In genomic region chr16:53999841-54000240, GRCh38 we compare ENCODE assay signal across 25 cellular contexts.
A peak's percentile ranks its signal among the peaks of the same experiment; 100 is the strongest.
DNase-seq lines count a peak whose midpoint lies in the region; TF ChIP-seq lines count a peak whose summit lies in the region.
"Had no signal": no experiment of that assay in that cellular context is flagged by ENCODE, and none has a peak within 500 bp of the region (broad histone marks: within the 10 kb centered on the region; RNA-seq: fewer than 3 reads in every experiment).

No MANE protein-coding gene starts in this region.

- no peaks in the 10 kb centered on the region for H3K4me1 Mint-ChIP-seq in activated T-helper 2 cell treated with anti-CD3 and anti-CD28 coated beads, Interferon-gamma antibody, Interleukin-2, Interleukin-4, amounts not matched to agents 10 μg/mL and 5 μg/mL and 100 μg/mL, durations not matched to agents 14 hours and 24 hours and 36 hours (ENCODE audit: low read depth)
- H3K4me1 Mint-ChIP-seq: activated CD4-positive, alpha-beta memory T cell treated with anti-CD3 and anti-CD28 coated beads, Interleukin-2, amount 10 ng/mL, durations not matched to agents 7 days and 5 days; activated naive CD8-positive, alpha-beta T cell treated with anti-CD3 and anti-CD28 coated beads for 36 hours; immature natural killer cell; naive B cell; stimulated activated naive CD8-positive, alpha-beta T cell treated with anti-CD3 and anti-CD28 coated beads, Interleukin-15, amount 100 ng/mL, for 72 hours had no signal

- TF ChIP-seq CTCF in breast epithelium (IDR thresholded peaks at IDR 0.05) (no peak), mammary epithelial cell (conservative IDR thresholded peaks at IDR 0.05 in 1 of 2, IDR thresholded peaks at IDR 0.05 in 1 of 2; ENCODE audit: extremely low read depth in 1 of 2, insufficient read depth in 1 of 2, low read depth in 1 of 2, low read length in 2 of 2) (no peak), brain microvascular endothelial cell (IDR thresholded peaks at IDR 0.05; ENCODE audit: low read depth, low read length, missing control alignments) (no peak), fibroblast of the aortic adventitia (IDR thresholded peaks at IDR 0.05; ENCODE audit: insufficient read depth, low read length) (no peak), suprapubic skin (IDR thresholded peaks at IDR 0.05) (no peak)

- H3K9me3 ChIP-seq in breast epithelium (no peaks in the 10 kb centered on the region), mammary epithelial cell (replicated peaks; ENCODE audit: insufficient read depth, low read length) (no peaks in the 10 kb centered on the region), suprapubic skin (no peaks in the 10 kb centered on the region)
- H3K9me3 ChIP-seq: BLaER1 treated with 17β-estradiol and CSF1 and Interleukin-3, amounts not matched to agents 10 nM and 100 nM; body of pancreas; tibial nerve had no signal

- no peak overlapping the region for H2AFZ ChIP-seq in mammary epithelial cell (ENCODE audit: low read depth, low read length)

- no peaks in the 10 kb centered on the region for H3K79me2 ChIP-seq in mammary epithelial cell (ENCODE audit: insufficient read depth, low read length)

- CTCF ChIA-PET in mammary epithelial cell (lab: Charles Lee; ENCODE audit: low non-redundant PET) = interaction anchor here (0.7 kb wide), 1 partner anchor 60 kb away, joined by 3 read pairs; no protein-coding TSS in a partner anchor

- H3K36me3 Mint-ChIP-seq in activated T-helper 2 cell treated with anti-CD3 and anti-CD28 coated beads, Interferon-gamma antibody, Interleukin-2, Interleukin-4, amounts not matched to agents 10 μg/mL and 5 μg/mL and 100 μg/mL, durations not matched to agents 14 hours and 24 hours and 36 hours (ENCODE audit: low read depth) = peaks cover 2% of the 10 kb centered on the region

- H3K9ac ChIP-seq in mammary epithelial cell (ENCODE audit: insufficient read depth, low read length) = no peak overlapping the region
- H3K9ac ChIP-seq: BLaER1 treated with 17β-estradiol and CSF1 and Interleukin-3, amounts not matched to agents 10 nM and 100 nM had no signal

- H3K4me3 ChIP-seq in breast epithelium (no peak overlapping the region), mammary epithelial cell (replicated peaks in 1 of 3; ENCODE audit: insufficient read depth in 1 of 3, low read depth in 2 of 3, low read length in 3 of 3) (no peak overlapping the region), brain microvascular endothelial cell (ENCODE audit: low read depth, low read length) (no peak overlapping the region), fibroblast of the aortic adventitia (ENCODE audit: low read depth, low read length) (no peak overlapping the region), suprapubic skin (no peak overlapping the region)
- H3K4me3 ChIP-seq: BLaER1 treated with 17β-estradiol and CSF1 and Interleukin-3, amounts not matched to agents 10 nM and 100 nM; body of pancreas; tibial nerve had no signal

- H3K4me1 ChIP-seq in breast epithelium = peaks cover 0 to 4% of the 10 kb centered on the region in 2 donors
- H3K4me1 ChIP-seq in mammary epithelial cell (ENCODE audit: insufficient read depth, low read length) = no peaks in the 10 kb centered on the region
- H3K4me1 ChIP-seq in suprapubic skin = peaks cover 10% of the 10 kb centered on the region
- H3K4me1 ChIP-seq: BLaER1 treated with 17β-estradiol and CSF1 and Interleukin-3, amounts not matched to agents 10 nM and 100 nM; body of pancreas had no signal

- no peaks in the 10 kb centered on the region for H3K27me3 ChIP-seq in breast epithelium
- no peaks in the 10 kb centered on the region for H3K27me3 ChIP-seq in mammary epithelial cell (ENCODE audit: insufficient read depth, low read length)
- no peaks in the 10 kb centered on the region for H3K27me3 ChIP-seq in brain microvascular endothelial cell (replicated peaks)
- no peaks in the 10 kb centered on the region for H3K27me3 ChIP-seq in suprapubic skin
- H3K27me3 ChIP-seq: BLaER1 treated with 17β-estradiol and CSF1 and Interleukin-3, amounts not matched to agents 10 nM and 100 nM; body of pancreas; tibial nerve had no signal

- dilution Hi-C loops in mammary epithelial cell (cut with HindIII; ENCODE audit: low sequenced_read_pairs) = no loop called here

- no peak overlapping the region for H3K4me2 ChIP-seq in mammary epithelial cell (ENCODE audit: insufficient read depth, low read depth, low read length)
- H3K4me2 ChIP-seq: BLaER1 treated with 17β-estradiol and CSF1 and Interleukin-3, amounts not matched to agents 10 nM and 100 nM had no signal

- H4K20me1 ChIP-seq in mammary epithelial cell (ENCODE audit: insufficient read depth, low read length) = no peaks in the 10 kb centered on the region
- H4K20me1 ChIP-seq: BLaER1 treated with 17β-estradiol and CSF1 and Interleukin-3, amounts not matched to agents 10 nM and 100 nM had no signal

- BruUV-seq in mammary epithelial cell (replicated peaks; lab: Mats Ljungman, UMichigan) = no TSS peak

- TF ChIP-seq EP300 in suprapubic skin (IDR thresholded peaks at IDR 0.05) = no peak

- H3K36me3 ChIP-seq in breast epithelium (no peaks in the 10 kb centered on the region), mammary epithelial cell (ENCODE audit: insufficient read depth, low read length) (no peaks in the 10 kb centered on the region), brain microvascular endothelial cell (replicated peaks) (no peaks in the 10 kb centered on the region), suprapubic skin (peaks cover 4% of the 10 kb centered on the region)

- no peaks in the 10 kb centered on the region for H3K27me3 Mint-ChIP-seq in activated T-helper 2 cell treated with anti-CD3 and anti-CD28 coated beads, Interferon-gamma antibody, Interleukin-2, Interleukin-4, amounts not matched to agents 10 μg/mL and 5 μg/mL and 100 μg/mL, durations not matched to agents 14 hours and 24 hours and 36 hours (ENCODE audit: low read depth)
- H3K27me3 Mint-ChIP-seq: activated CD4-positive, alpha-beta memory T cell treated with anti-CD3 and anti-CD28 coated beads, Interleukin-2, amount 10 ng/mL, durations not matched to agents 7 days and 5 days; activated naive CD8-positive, alpha-beta T cell treated with anti-CD3 and anti-CD28 coated beads for 36 hours; naive B cell; stimulated activated naive CD8-positive, alpha-beta T cell treated with anti-CD3 and anti-CD28 coated beads, Interleukin-15, amount 100 ng/mL, for 72 hours had no signal

- in situ Hi-C loops in mammary epithelial cell (cut with MboI; ENCODE audit: low sequenced_read_pairs in 2 of 2) = no loop called here
- in situ Hi-C loops in brain microvascular endothelial cell (cut with HindIII; ENCODE audit: low pct_ligation_motif_present, low sequenced_read_pairs) = no loop called here

- intact Hi-C loops in breast epithelium (cut with DNase I; ENCODE audit: low total_unique reads) (no loop called here), mammary epithelial cell (cut with micrococcal nuclease) (no loop called here)
- intact Hi-C loops in activated T-helper 2 cell treated with anti-CD3 and anti-CD28 coated beads, Interferon-gamma antibody, Interleukin-2, Interleukin-4, amounts not matched to agents 10 μg/mL and 5 μg/mL and 100 μg/mL, durations not matched to agents 14 hours and 24 hours and 36 hours (cut with micrococcal nuclease) = no loop called here

- 70% methylated on average over 4 of the region's 4 CpGs for WGBS in mammary epithelial cell (ENCODE audit: low coverage, missing lambda C conversion rate)
- WGBS in suprapubic skin = 75% methylated on average over 4 of the region's 4 CpGs

- no peak overlapping the region for H3K4me3 Mint-ChIP-seq in activated T-helper 2 cell treated with anti-CD3 and anti-CD28 coated beads, Interferon-gamma antibody, Interleukin-2, Interleukin-4, amounts not matched to agents 10 μg/mL and 5 μg/mL and 100 μg/mL, durations not matched to agents 14 hours and 24 hours and 36 hours (ENCODE audit: low read depth)
- H3K4me3 Mint-ChIP-seq: activated CD4-positive, alpha-beta memory T cell treated with anti-CD3 and anti-CD28 coated beads, Interleukin-2, amount 10 ng/mL, durations not matched to agents 7 days and 5 days; activated naive CD8-positive, alpha-beta T cell treated with anti-CD3 and anti-CD28 coated beads for 36 hours; immature natural killer cell; naive B cell; stimulated activated naive CD8-positive, alpha-beta T cell treated with anti-CD3 and anti-CD28 coated beads, Interleukin-15, amount 100 ng/mL, for 72 hours; T-helper 1 cell treated with Interleukin-12 subunit alpha and Interleukin-12 subunit beta and Interleukin-4 antibody, amounts not matched to agents 30 μg/mL and 1 μg/mL, for 36 hours had no signal

- H3K27ac Mint-ChIP-seq in activated T-helper 2 cell treated with anti-CD3 and anti-CD28 coated beads, Interferon-gamma antibody, Interleukin-2, Interleukin-4, amounts not matched to agents 10 μg/mL and 5 μg/mL and 100 μg/mL, durations not matched to agents 14 hours and 24 hours and 36 hours = no peak overlapping the region
- H3K27ac Mint-ChIP-seq: activated CD4-positive, alpha-beta memory T cell treated with anti-CD3 and anti-CD28 coated beads, Interleukin-2, amount 10 ng/mL, durations not matched to agents 7 days and 5 days; activated naive CD8-positive, alpha-beta T cell treated with anti-CD3 and anti-CD28 coated beads for 36 hours; naive B cell; stimulated activated naive CD8-positive, alpha-beta T cell treated with anti-CD3 and anti-CD28 coated beads, Interleukin-15, amount 100 ng/mL, for 72 hours; T-helper 1 cell treated with Interleukin-12 subunit alpha and Interleukin-12 subunit beta and Interleukin-4 antibody, amounts not matched to agents 30 μg/mL and 1 μg/mL, for 36 hours had no signal

- TF ChIP-seq POLR2A in breast epithelium (IDR thresholded peaks at IDR 0.05) = no peak
- no peak for TF ChIP-seq POLR2A in suprapubic skin (IDR thresholded peaks at IDR 0.05)

- DNase-seq in breast epithelium (ENCODE audit: low spot score in 2 of 2) (no peak), mammary epithelial cell (no peak), brain microvascular endothelial cell (peak; percentile 12), fibroblast of the aortic adventitia (ENCODE audit: low read depth) (peak; percentile 60), suprapubic skin (ENCODE audit: low spot score in 2 of 2) (no peak), NCI-H2029 (lab: John Stamatoyannopoulos, UW) (no peak), NCI-H1092 (lab: John Stamatoyannopoulos, UW) (no peak)
- no peak for DNase-seq in activated T-helper 2 cell treated with anti-CD3 and anti-CD28 coated beads, Interferon-gamma antibody, Interleukin-2, Interleukin-4, amounts not matched to agents 10 μg/mL and 5 μg/mL and 100 μg/mL, durations not matched to agents 14 hours and 24 hours and 36 hours (ENCODE audit: low spot score)
- DNase-seq: activated CD4-positive, alpha-beta memory T cell treated with anti-CD3 and anti-CD28 coated beads, Interleukin-2, amount 10 ng/mL, durations not matched to agents 7 days and 5 days; activated naive CD8-positive, alpha-beta T cell treated with anti-CD3 and anti-CD28 coated beads for 36 hours; body of pancreas; DMS79; effector CD8-positive, alpha-beta T cell; hypothalamus; immature natural killer cell; Karpas-422; naive B cell; NCI-H1694; NCI-H510A; OCI-M1; stimulated activated naive CD8-positive, alpha-beta T cell treated with anti-CD3 and anti-CD28 coated beads, Interleukin-15, amount 100 ng/mL, for 72 hours had no signal

- no peaks in the 10 kb centered on the region for H3K9me3 Mint-ChIP-seq in activated T-helper 2 cell treated with anti-CD3 and anti-CD28 coated beads, Interferon-gamma antibody, Interleukin-2, Interleukin-4, amounts not matched to agents 10 μg/mL and 5 μg/mL and 100 μg/mL, durations not matched to agents 14 hours and 24 hours and 36 hours
- H3K9me3 Mint-ChIP-seq: activated CD4-positive, alpha-beta memory T cell treated with anti-CD3 and anti-CD28 coated beads, Interleukin-2, amount 10 ng/mL, durations not matched to agents 7 days and 5 days; activated naive CD8-positive, alpha-beta T cell treated with anti-CD3 and anti-CD28 coated beads for 36 hours; immature natural killer cell; stimulated activated naive CD8-positive, alpha-beta T cell treated with anti-CD3 and anti-CD28 coated beads, Interleukin-15, amount 100 ng/mL, for 72 hours; T-helper 1 cell treated with Interleukin-12 subunit alpha and Interleukin-12 subunit beta and Interleukin-4 antibody, amounts not matched to agents 30 μg/mL and 1 μg/mL, for 36 hours had no signal

- H3K27ac ChIP-seq in breast epithelium = peak overlapping the region; percentile 9 to 71
- no peak overlapping the region for H3K27ac ChIP-seq in mammary epithelial cell (ENCODE audit: insufficient read depth, low read depth, low read length)
- H3K27ac ChIP-seq in brain microvascular endothelial cell = no peak overlapping the region
- peak overlapping the region; percentile 0 for H3K27ac ChIP-seq in suprapubic skin
- H3K27ac ChIP-seq: BLaER1 treated with 17β-estradiol and CSF1 and Interleukin-3, amounts not matched to agents 10 nM and 100 nM; body of pancreas; HL-60; tibial nerve had no signal

Comparison
In these comparisons a context has a peak if more than half of its experiments do, and no peak if none do; other contexts are left out.
1. H3K27ac ChIP-seq: peak in breast epithelium (2 of 2) and suprapubic skin (single experiment); none in mammary epithelial cell (single experiment) and brain microvascular endothelial cell (single experiment).
2. DNase-seq: peak in brain microvascular endothelial cell (single experiment) and fibroblast of the aortic adventitia (single experiment); none in breast epithelium (0 of 2), mammary epithelial cell (single experiment), suprapubic skin (0 of 2), NCI-H2029 (single experiment), activated T-helper 2 cell treated with anti-CD3 and anti-CD28 coated beads, Interferon-gamma antibody, Interleukin-2, Interleukin-4, amounts not matched to agents 10 μg/mL and 5 μg/mL and 100 μg/mL, durations not matched to agents 14 hours and 24 hours and 36 hours (single experiment) and NCI-H1092 (single experiment).